Comparison of ENCODE assay signal across 16 cellular contexts in the genomic region with DNA sequence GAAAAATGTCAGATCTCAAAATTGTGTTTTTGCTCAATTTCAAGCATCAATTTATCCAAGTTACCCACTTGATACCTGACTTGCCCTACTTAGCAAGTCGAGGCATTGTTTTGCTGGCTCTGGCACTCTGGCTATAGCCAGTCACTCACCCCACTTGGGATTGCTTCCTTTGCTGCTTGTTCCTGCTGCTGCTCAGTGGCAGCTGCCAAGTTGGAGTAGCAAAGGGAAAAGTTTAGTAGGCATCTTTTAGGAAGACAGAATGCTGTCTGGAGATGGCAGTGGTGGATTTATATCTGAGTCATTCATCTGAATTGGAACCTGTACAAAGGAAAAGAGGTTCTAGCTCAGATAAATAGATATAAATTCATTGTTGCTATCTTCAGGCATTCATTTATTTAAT. TPM values are rescaled to one million over a fixed set of nuclear protein-coding genes. Genes with fewer than 3 reads are reported as not detected.
A peak's percentile ranks its signal among the peaks of the same experiment; 100 is the strongest.
DNase-seq lines count a peak whose midpoint lies in the region; ATAC-seq and TF ChIP-seq lines count a peak whose summit lies in the region.
"Had no signal": no experiment of that assay in that cellular context is flagged by ENCODE, and none has a peak within 500 bp of the region (broad histone marks: within the 10 kb centered on the region; RNA-seq: fewer than 3 reads in every experiment).

No MANE protein-coding gene starts in this region.

- H3K4me3 ChIP-seq in adipocyte (ENCODE audit: low read length), result no peak overlapping the region
- H3K4me3 ChIP-seq: SJSA1 had no signal

- peaks cover 2% of the 10 kb centered on the region for H3K27me3 Mint-ChIP-seq in HFFc6 (ENCODE audit: insufficient read depth)
- H3K27me3 Mint-ChIP-seq: activated CD4-positive, alpha-beta T cell treated with anti-CD3 and anti-CD28 coated beads, Interleukin-2, amount 10 ng/mL, durations not matched to agents 7 days and 5 days; activated naive CD8-positive, alpha-beta T cell had no signal

- H3K4me1 ChIP-seq in adipocyte (ENCODE audit: control insufficient read depth, insufficient read depth, low read length), result peaks cover 22% of the 10 kb centered on the region

- peaks cover 16% of the 10 kb centered on the region for H3K36me3 Mint-ChIP-seq in HFFc6 (ENCODE audit: low read depth)

- no peaks in the 10 kb centered on the region for H3K27me3 ChIP-seq in adipocyte (replicated peaks; ENCODE audit: control insufficient read depth, insufficient read depth, low read length)
- H3K27me3 ChIP-seq: SJSA1 had no signal

- no peaks in the 10 kb centered on the region for H3K36me3 ChIP-seq in adipocyte (ENCODE audit: control insufficient read depth, insufficient read depth, low read length, severe bottlenecking)
- H3K36me3 ChIP-seq: SJSA1 had no signal

- peaks cover 62% of the 10 kb centered on the region for H3K4me1 Mint-ChIP-seq in HFFc6 (ENCODE audit: low read depth)

- H3K27ac Mint-ChIP-seq in HFFc6, result no peak overlapping the region; the same call in 1 of the 2 replicates

- TF ChIP-seq CTCF in HFFc6 (IDR thresholded peaks at IDR 0.05) (no peak), GM20000 (IDR thresholded peaks at IDR 0.05; ENCODE audit: extremely low read depth, missing control alignments) (no peak)

- H3K4me3 Mint-ChIP-seq in HFFc6, result no peak overlapping the region
- H3K4me3 Mint-ChIP-seq: activated CD4-positive, alpha-beta T cell treated with anti-CD3 and anti-CD28 coated beads, Interleukin-2, amount 10 ng/mL, durations not matched to agents 7 days and 5 days; activated naive CD8-positive, alpha-beta T cell had no signal

- intact Hi-C loops in Right ventricle myocardium superior (cut with DNase I) (no loop called here), cardiac septum (cut with DNase I) (no loop called here)

- no peaks in the 10 kb centered on the region for H3K9me3 Mint-ChIP-seq in HFFc6

- no peak for DNase-seq in Right ventricle myocardium superior
- DNase-seq in cardiac septum (ENCODE audit: low spot score), result no peak
- DNase-seq in adipocyte (ENCODE audit: low read depth), result peak; percentile 12
- peak; percentile 29 for DNase-seq in iPS-NIHi11 (ENCODE audit: low spot score)
- DNase-seq in foreskin melanocyte, result no peak
- DNase-seq in activated CD4-positive, alpha-beta T cell treated with anti-CD3 and anti-CD28 coated beads, Interleukin-2, amount 50 U/mL, for 1 hour, result no peak
- no peak for DNase-seq in HFFc6
- no peak for DNase-seq in GM20000 (ENCODE audit: low spot score)
- DNase-seq: activated CD4-positive, alpha-beta T cell treated with anti-CD3 and anti-CD28 coated beads, Interleukin-2, amount 10 ng/mL, durations not matched to agents 7 days and 5 days; effector CD8-positive, alpha-beta T cell; GOT3; NCI-H510A treated with DMSO at 0.1 percent for 48 hours; stimulated activated CD4-positive, alpha-beta T cell treated with anti-CD3 and anti-CD28 coated beads, Interleukin-15, amount 100 ng/mL, for 24 hours; stimulated activated naive CD4-positive, alpha-beta T cell treated with Interleukin-2 at 50 U/mL for 16 hours had no signal

- no peaks in the 10 kb centered on the region for H3K9me3 ChIP-seq in adipocyte (ENCODE audit: control insufficient read depth, low read length)
- H3K9me3 ChIP-seq: SJSA1 had no signal

- H3K9ac ChIP-seq in adipocyte (ENCODE audit: low read length), result no peak overlapping the region

- peak; percentile 61 for ATAC-seq in Right ventricle myocardium superior (ENCODE audit: poor library complexity)

RNA-seq across cellular contexts. Expression of gene PCCA, which starts 41.2 kb away (rescaled TPM):
- total RNA-seq in Right ventricle myocardium superior, result 65.6 TPM
- total RNA-seq in cardiac septum, result 51.2 TPM
- total RNA-seq in HFFc6 (2021; fragmentation: NEBNext Ultra II Directional; extraction: Animal tissue kit (Norgen Biotek cat#: 25700)), result 10 to 100 TPM; 12.9 to 16.9 (median 14.7) TPM

Comparison
In these comparisons a context has a peak if more than half of its experiments do, and no peak if none do; other contexts are left out.
1. DNase-seq: peak in adipocyte (single experiment) and iPS-NIHi11 (single experiment); none in Right ventricle myocardium superior (single experiment), cardiac septum (single experiment), foreskin melanocyte (single experiment), activated CD4-positive, alpha-beta T cell treated with anti-CD3 and anti-CD28 coated beads, Interleukin-2, amount 50 U/mL, for 1 hour (single experiment), HFFc6 (single experiment) and GM20000 (single experiment).